In the genomic region with DNA sequence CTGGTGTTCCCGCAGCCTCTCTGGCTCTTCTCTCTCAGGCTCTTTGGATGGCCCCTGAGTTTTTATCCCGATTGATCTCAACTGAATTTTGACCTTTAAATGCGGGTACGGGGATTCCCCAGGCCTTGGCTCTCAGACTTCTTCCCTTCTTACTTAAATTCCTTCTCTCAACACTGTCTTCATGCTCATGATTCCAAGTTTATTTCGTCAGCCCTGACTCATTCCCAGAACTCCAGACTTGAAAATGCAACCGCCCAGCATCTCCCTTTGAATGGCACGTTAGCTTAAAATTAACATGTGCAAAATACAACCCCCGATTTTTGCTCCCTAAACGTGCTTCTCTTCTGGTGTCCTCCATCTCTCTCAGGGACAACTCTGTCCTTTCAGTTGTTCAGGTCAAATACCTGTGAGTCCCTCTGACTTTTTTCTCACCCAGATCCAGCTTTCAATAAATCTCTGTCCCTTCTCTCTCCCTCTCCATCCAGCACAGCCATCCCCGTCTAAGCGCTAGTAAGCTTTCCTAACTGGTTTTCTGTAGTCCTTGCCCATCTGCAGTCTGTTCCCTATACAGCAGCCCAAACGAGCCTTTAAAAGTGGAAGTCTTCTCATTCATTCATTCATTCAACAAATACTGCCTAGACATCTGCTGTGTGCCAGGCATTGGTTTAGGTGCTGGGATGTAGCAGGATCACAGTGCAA, we compare ENCODE assay signal across 17 cellular contexts. TPM values are rescaled to one million over a fixed set of nuclear protein-coding genes. Genes with fewer than 3 reads are reported as not detected.
DNase-seq lines count a peak whose midpoint lies in the region; ATAC-seq and TF ChIP-seq lines count a peak whose summit lies in the region.
"Had no signal": no experiment of that assay in that cellular context is flagged by ENCODE, and none has a peak within 500 bp of the region (broad histone marks: within the 10 kb centered on the region; RNA-seq: fewer than 3 reads in every experiment).

No MANE protein-coding gene starts in this region.

- peak; percentile 48 for DNase-seq in AG09309 (ENCODE audit: low read depth)
- peak; percentile 62 to 75 for DNase-seq in cardiac fibroblast (ENCODE audit: low read depth in 2 of 2)
- no peak for DNase-seq in left lung
- no peak for DNase-seq in stimulated activated CD4-positive, alpha-beta T cell treated with anti-CD3 and anti-CD28 coated beads, Interleukin-1b, Interleukin-23, amount 100 ng/mL, for 48 hours
- no peak for DNase-seq in T-helper 1 cell
- DNase-seq: immature natural killer cell; KBM-7; NCI-H1694; NCI-H774; right cardiac atrium; SHP77; stimulated activated naive CD4-positive, alpha-beta T cell treated with Interleukin-2 at 50 U/mL for 16 hours had no signal

- no peak overlapping the region for H3K4me3 ChIP-seq in AG09309 (ENCODE audit: control insufficient read depth, low read depth, low read length)
- H3K4me3 ChIP-seq in HUES64 (ENCODE audit: low read length): no peak overlapping the region
- no peak overlapping the region for H3K4me3 ChIP-seq in cardiac fibroblast (replicated peaks in 1 of 2; ENCODE audit: low read depth in 2 of 2, low read length in 2 of 2)
- no peak overlapping the region for H3K4me3 ChIP-seq in left lung
- H3K4me3 ChIP-seq: esophagus muscularis mucosa had no signal

- H3K4me1 ChIP-seq in HUES64 (ENCODE audit: insufficient read depth, low read length) (peaks cover 35% of the 10 kb centered on the region), left lung (no peaks in the 10 kb centered on the region)
- H3K4me1 ChIP-seq: esophagus muscularis mucosa had no signal

- H3K9me3 ChIP-seq in HUES64 (ENCODE audit: insufficient read depth, low read depth, low read length) (no peaks in the 10 kb centered on the region), left lung (no peaks in the 10 kb centered on the region)
- H3K9me3 ChIP-seq: esophagus muscularis mucosa had no signal

- H3K36me3 ChIP-seq in HUES64 (ENCODE audit: insufficient read depth, low read length) (no peaks in the 10 kb centered on the region), left lung (no peaks in the 10 kb centered on the region)
- H3K36me3 ChIP-seq: esophagus muscularis mucosa had no signal

- TF ChIP-seq CTCF in AG09309 (IDR thresholded peaks at IDR 0.05; ENCODE audit: control insufficient read depth, insufficient read depth, low read depth, low read length, missing control alignments) (no peak), cardiac fibroblast (IDR thresholded peaks at IDR 0.05; ENCODE audit: low read depth, low read length) (no peak), left lung (IDR thresholded peaks at IDR 0.05) (no peak)

- H3K27ac ChIP-seq in HUES64 (ENCODE audit: low read depth, low read length): 0 out of 2 replicates have a peak overlapping the region, but pooled peaks have one; percentile 17
- no peak overlapping the region for H3K27ac ChIP-seq in left lung
- H3K27ac ChIP-seq: C4-2B, esophagus muscularis mucosa had no signal

- 40% methylated on average over 12 of the region's 12 CpGs for WGBS in HUES64

- peak; percentile 44 for ATAC-seq in left lung
- no peak for ATAC-seq in GM19023 (IDR thresholded peaks at IDR 0.05; ENCODE audit: unreplicated experiment)
- ATAC-seq in HG02588 (IDR thresholded peaks at IDR 0.05; ENCODE audit: unreplicated experiment): no peak
- ATAC-seq: right cardiac atrium had no signal

- intact Hi-C loops in left lung (cut with DNase I): no loop called here

- H3K27me3 ChIP-seq in HUES64 (ENCODE audit: insufficient read depth, low read length) (peaks cover 9% of the 10 kb centered on the region), left lung (peaks cover 10 to 63% of the 10 kb centered on the region in 2 donors)

- H3K9ac ChIP-seq in HUES64 (ENCODE audit: low read depth, low read length): no peak overlapping the region

RNA-seq across cellular contexts. Expression of a gene that starts 7.1 kb away (rescaled TPM):
- 1.4 TPM for polyA plus RNA-seq in HUES64 (2013, experiment 1 of 2)
- 1.6 TPM for polyA plus RNA-seq in HUES64 (2013, experiment 2 of 2)
- total RNA-seq in left lung: 1 to 10 TPM in 1 of 2 donors, under 1 TPM in 1; 0.29 to 1.4 TPM
- total RNA-seq: right cardiac atrium had no signal
- polyA plus RNA-seq: immature natural killer cell had no signal

Comparison
In these comparisons a context has a peak if more than half of its experiments do, and no peak if none do; other contexts are left out.
1. DNase-seq: peak in AG09309 (single experiment) and cardiac fibroblast (2 of 2); none in left lung (0 of 2), stimulated activated CD4-positive, alpha-beta T cell treated with anti-CD3 and anti-CD28 coated beads, Interleukin-1b, Interleukin-23, amount 100 ng/mL, for 48 hours (single experiment) and T-helper 1 cell (0 of 5).